12 cellular contexts compared by ENCODE assay signal in the genomic region with DNA sequence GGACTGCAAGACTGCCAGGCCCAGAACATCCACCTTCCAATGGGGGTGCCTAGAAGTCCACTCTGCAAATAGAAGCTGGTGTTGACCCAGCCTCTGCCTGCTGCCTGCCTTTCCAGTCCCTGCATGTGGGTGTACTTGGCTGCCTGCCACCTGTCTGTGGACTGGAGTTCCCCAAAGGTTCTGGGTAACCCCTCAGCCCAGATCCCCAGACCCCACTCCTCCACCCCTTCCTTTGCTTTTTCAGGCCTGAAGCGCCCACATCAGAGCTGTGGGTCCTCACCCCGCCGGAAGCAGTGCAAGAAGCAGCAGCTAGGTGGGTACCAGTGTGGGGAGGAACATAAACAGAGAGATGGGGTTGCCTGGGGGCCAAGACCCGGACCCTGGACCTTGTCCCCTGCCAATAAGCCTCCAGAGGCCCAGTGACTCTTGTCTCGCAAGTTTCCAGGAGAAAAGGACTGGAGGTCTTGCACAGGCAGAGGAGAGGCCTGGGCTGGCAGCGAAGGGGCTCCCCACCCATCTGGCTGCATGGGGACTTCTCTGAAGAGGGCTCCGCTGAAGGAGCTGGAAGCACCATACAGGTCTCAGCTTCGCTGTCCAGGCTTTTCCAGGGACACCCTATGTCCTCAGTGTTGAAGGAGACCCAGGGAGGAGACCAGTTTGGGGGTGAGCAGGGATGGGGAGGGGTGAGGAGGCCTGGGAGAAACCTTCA. TPM values are rescaled to one million over a fixed set of nuclear protein-coding genes. Genes with fewer than 3 reads are reported as not detected.
DNase-seq lines count a peak whose midpoint lies in the region; ATAC-seq, FAIRE-seq and TF ChIP-seq lines count a peak whose summit lies in the region.
"Had no signal": no experiment of that assay in that cellular context is flagged by ENCODE, and none has a peak within 500 bp of the region (broad histone marks: within the 10 kb centered on the region; RNA-seq: fewer than 3 reads in every experiment).

No MANE protein-coding gene starts in this region.

- H3K4me1 ChIP-seq in BLaER1 treated with 17β-estradiol and CSF1 and Interleukin-3, amounts not matched to agents 10 nM and 100 nM: peaks cover 24 to 61% (median 41%) of the 10 kb centered on the region in 10 experiments
- H3K4me1 ChIP-seq: parathyroid adenoma, thyroid gland had no signal

- H3K27me3 ChIP-seq in BLaER1 treated with 17β-estradiol and CSF1 and Interleukin-3, amounts not matched to agents 10 nM and 100 nM: no peaks in the 10 kb centered on the region
- H3K27me3 ChIP-seq: thyroid gland had no signal

- FAIRE-seq in D721Med (lab: Jason Lieb, UNC): no peak
- FAIRE-seq: A204.1 had no signal

- H4K20me1 ChIP-seq in BLaER1 treated with 17β-estradiol and CSF1 and Interleukin-3, amounts not matched to agents 10 nM and 100 nM: no peaks in the 10 kb centered on the region; a peak in 1 of 22 replicates

- no peak overlapping the region for H3K4me3 ChIP-seq in BLaER1 treated with 17β-estradiol and CSF1 and Interleukin-3, amounts not matched to agents 10 nM and 100 nM
- H3K4me3 ChIP-seq: thyroid gland had no signal

- H3K36me3 ChIP-seq in BLaER1 treated with 17β-estradiol and CSF1 and Interleukin-3, amounts not matched to agents 10 nM and 100 nM: peaks cover 39 to 96% (median 62%) of the 10 kb centered on the region in 11 experiments

- H3K4me2 ChIP-seq in BLaER1 treated with 17β-estradiol and CSF1 and Interleukin-3, amounts not matched to agents 10 nM and 100 nM: peak overlapping the region in 9 of 11 experiments; percentile 44 to 82 (median 75); a peak in 16 of 22 replicates

- ATAC-seq in activated naive CD4-positive, alpha-beta T cell treated with anti-CD3 and anti-CD28 coated beads, Interleukin-2, amount 50 U/mL, for 72 hours: peak; percentile 76 to 79
- ATAC-seq in HG02678 (IDR thresholded peaks at IDR 0.05; ENCODE audit: unreplicated experiment) (no peak), GM18867 (IDR thresholded peaks at IDR 0.05; ENCODE audit: unreplicated experiment) (no peak)
- ATAC-seq: Right ventricle myocardium inferior had no signal

- CTCF ChIA-PET in activated CD4-positive, alpha-beta memory T cell treated with anti-CD3 and anti-CD28 coated beads, Interleukin-2, amount 10 ng/mL, durations not matched to agents 7 days and 5 days (lab: Charles Lee): interaction anchor here (0.6 to 1.7 kb wide), 5 partner anchors 29 to 172 kb away, joined by 3 read pairs; partner anchors contain the start of gene NLRC5

- POLR2A ChIA-PET in activated CD4-positive, alpha-beta memory T cell treated with anti-CD3 and anti-CD28 coated beads, Interleukin-2, amount 10 ng/mL, durations not matched to agents 7 days and 5 days (lab: Charles Lee): interaction anchor here (0.6 to 5.3 kb wide), 6 partner anchors 10 to 34 kb away, joined by 3 to 40 read pairs (median 6); partner anchors contain the start of gene NLRC5

- peak; percentile 42 for DNase-seq in activated CD4-positive, alpha-beta memory T cell treated with anti-CD3 and anti-CD28 coated beads, Interleukin-2, amount 10 ng/mL, durations not matched to agents 7 days and 5 days
- DNase-seq in activated naive CD4-positive, alpha-beta T cell treated with anti-CD3 and anti-CD28 coated beads, Interleukin-2, amount 50 U/mL, for 72 hours (ENCODE audit: low spot score in 2 of 2): peak; percentile 53 to 83
- DNase-seq in stimulated activated CD4-positive, alpha-beta T cell treated with anti-CD3 and anti-CD28 coated beads, Interleukin-2, amount 100 ng/mL, for 24 hours: peak; percentile 70 to 80
- DNase-seq in D721Med (ENCODE audit: insufficient read length, low spot score) (no peak), NCI-H2107 treated with DMSO at 0.1 percent for 48 hours (lab: John Stamatoyannopoulos, UW; ENCODE audit: unreplicated experiment) (no peak)
- DNase-seq: thyroid gland had no signal

- no peaks in the 10 kb centered on the region for H3K9me3 Mint-ChIP-seq in activated CD4-positive, alpha-beta memory T cell treated with anti-CD3 and anti-CD28 coated beads, Interleukin-2, amount 10 ng/mL, durations not matched to agents 7 days and 5 days
- H3K9me3 Mint-ChIP-seq in activated naive CD4-positive, alpha-beta T cell treated with anti-CD3 and anti-CD28 coated beads, Interleukin-2, amount 50 U/mL, for 72 hours: no peaks in the 10 kb centered on the region

- H3K27ac ChIP-seq in BLaER1 treated with 17β-estradiol and CSF1 and Interleukin-3, amounts not matched to agents 10 nM and 100 nM: peak overlapping the region in 5 of 11 experiments; percentile 3 to 52 (median 17); a peak in 7 of 22 replicates
- H3K27ac ChIP-seq: parathyroid adenoma, thyroid gland had no signal

- peaks cover 48% of the 10 kb centered on the region for H3K4me1 Mint-ChIP-seq in activated CD4-positive, alpha-beta memory T cell treated with anti-CD3 and anti-CD28 coated beads, Interleukin-2, amount 10 ng/mL, durations not matched to agents 7 days and 5 days

- H3K9me3 ChIP-seq in BLaER1 treated with 17β-estradiol and CSF1 and Interleukin-3, amounts not matched to agents 10 nM and 100 nM (replicated peaks in 1 of 11): no peaks in the 10 kb centered on the region
- H3K9me3 ChIP-seq: thyroid gland had no signal

- peak overlapping the region; percentile 58 for H3K27ac Mint-ChIP-seq in activated CD4-positive, alpha-beta memory T cell treated with anti-CD3 and anti-CD28 coated beads, Interleukin-2, amount 10 ng/mL, durations not matched to agents 7 days and 5 days
- peak overlapping the region; percentile 25 to 81 for H3K27ac Mint-ChIP-seq in activated naive CD4-positive, alpha-beta T cell treated with anti-CD3 and anti-CD28 coated beads, Interleukin-2, amount 50 U/mL, for 72 hours

- H3K36me3 Mint-ChIP-seq in activated CD4-positive, alpha-beta memory T cell treated with anti-CD3 and anti-CD28 coated beads, Interleukin-2, amount 10 ng/mL, durations not matched to agents 7 days and 5 days (ENCODE audit: low read depth): peaks cover 88% of the 10 kb centered on the region
- H3K36me3 Mint-ChIP-seq in activated naive CD4-positive, alpha-beta T cell treated with anti-CD3 and anti-CD28 coated beads, Interleukin-2, amount 50 U/mL, for 72 hours: peaks cover 30 to 89% of the 10 kb centered on the region in 2 donors

- H3K9ac ChIP-seq in BLaER1 treated with 17β-estradiol and CSF1 and Interleukin-3, amounts not matched to agents 10 nM and 100 nM: peak overlapping the region in 3 of 11 experiments; percentile 18 to 44 (median 43); a peak in 4 of 22 replicates
- H3K9ac ChIP-seq: parathyroid adenoma had no signal

- no peaks in the 10 kb centered on the region for H3K27me3 Mint-ChIP-seq in activated CD4-positive, alpha-beta memory T cell treated with anti-CD3 and anti-CD28 coated beads, Interleukin-2, amount 10 ng/mL, durations not matched to agents 7 days and 5 days

- TF ChIP-seq CTCF in D721Med (IDR thresholded peaks at IDR 0.05; ENCODE audit: insufficient read depth, missing control alignments): no peak

- no peak overlapping the region for H3K4me3 Mint-ChIP-seq in activated CD4-positive, alpha-beta memory T cell treated with anti-CD3 and anti-CD28 coated beads, Interleukin-2, amount 10 ng/mL, durations not matched to agents 7 days and 5 days

RNA-seq across cellular contexts. Expression of gene NLRC5, which starts 34.3 kb away (rescaled TPM):
- 100 to 1,000 TPM; 259 to 263 TPM for total RNA-seq in activated CD4-positive, alpha-beta memory T cell treated with anti-CD3 and anti-CD28 coated beads, Interleukin-2, amount 10 ng/mL, durations not matched to agents 7 days and 5 days
- total RNA-seq in activated naive CD4-positive, alpha-beta T cell treated with anti-CD3 and anti-CD28 coated beads, Interleukin-2, amount 50 U/mL, for 72 hours: 100 to 1,000 TPM; 231 to 254 TPM

Comparison
In these comparisons a context has a peak if more than half of its experiments do, and no peak if none do; other contexts are left out.
1. DNase-seq: peak in activated CD4-positive, alpha-beta memory T cell treated with anti-CD3 and anti-CD28 coated beads, Interleukin-2, amount 10 ng/mL, durations not matched to agents 7 days and 5 days (single experiment), activated naive CD4-positive, alpha-beta T cell treated with anti-CD3 and anti-CD28 coated beads, Interleukin-2, amount 50 U/mL, for 72 hours (2 of 2) and stimulated activated CD4-positive, alpha-beta T cell treated with anti-CD3 and anti-CD28 coated beads, Interleukin-2, amount 100 ng/mL, for 24 hours (2 of 2); none in D721Med (single experiment) and NCI-H2107 treated with DMSO at 0.1 percent for 48 hours (single experiment).
2. ATAC-seq: peak in activated naive CD4-positive, alpha-beta T cell treated with anti-CD3 and anti-CD28 coated beads, Interleukin-2, amount 50 U/mL, for 72 hours (2 of 2); none in HG02678 (single experiment) and GM18867 (single experiment).